In genomic region chr7:105389090-105389650, GRCh38 we compare ENCODE assay signal across 8 cellular contexts. TPM values are rescaled to one million over a fixed set of nuclear protein-coding genes. Genes with fewer than 3 reads are reported as not detected.
A peak's percentile ranks its signal among the peaks of the same experiment; 100 is the strongest.
DNase-seq lines count a peak whose midpoint lies in the region; ATAC-seq and TF ChIP-seq lines count a peak whose summit lies in the region.

No MANE protein-coding gene starts in this region.

- peaks cover 0 to 6% (median 0%) of the 10 kb centered on the region in 3 experiments for H3K27me3 ChIP-seq in neuronal stem cell (ENCODE audit: control insufficient read depth in 3 of 3, insufficient read depth in 3 of 3, low read depth in 1 of 3, low read length in 3 of 3)

- H3K4me2 ChIP-seq in neuronal stem cell (ENCODE audit: insufficient read depth, low read length, poor library complexity, severe bottlenecking), result peak overlapping the region; percentile 56

- H3K9ac ChIP-seq in neuronal stem cell (ENCODE audit: low read depth, low read length, poor library complexity), result peak overlapping the region; percentile 15

- peak overlapping the region; percentile 96 for H2AFZ ChIP-seq in neuronal stem cell (ENCODE audit: low read length)

- H3K4me1 ChIP-seq in neuronal stem cell (ENCODE audit: control insufficient read depth in 2 of 2, insufficient read depth in 1 of 2, low read depth in 1 of 2, low read length in 2 of 2), result peaks cover 0 to 4% of the 10 kb centered on the region in 2 donors

- H3K27ac ChIP-seq in neuronal stem cell (replicated peaks; ENCODE audit: low read length), result no peak overlapping the region

- no peak overlapping the region for H2AK5ac ChIP-seq in neuronal stem cell (ENCODE audit: low read depth, low read length)

- H3K36me3 ChIP-seq in neuronal stem cell (replicated peaks in 1 of 2; ENCODE audit: control insufficient read depth in 2 of 2, insufficient read depth in 2 of 2, low read length in 2 of 2), result peaks cover 3 to 6% of the 10 kb centered on the region in 2 donors

- H4K8ac ChIP-seq in neuronal stem cell (ENCODE audit: low read depth, low read length), result no peak overlapping the region

- peak; percentile 18 for ATAC-seq in GM18858 (IDR thresholded peaks at IDR 0.05; ENCODE audit: unreplicated experiment)
- ATAC-seq in HG03175 (IDR thresholded peaks at IDR 0.05; ENCODE audit: unreplicated experiment), result peak; percentile 21
- peak; percentile 49 for ATAC-seq in activated T-helper 17 cell treated with anti-CD3 and anti-CD28 coated beads, Interleukin-2, amount 50 U/mL, for 72 hours (replicated peaks)

- H3K9me3 ChIP-seq in neuronal stem cell (replicated peaks in 1 of 2; ENCODE audit: control insufficient read depth in 2 of 2, insufficient read depth in 1 of 2, low read depth in 1 of 2, low read length in 2 of 2), result peaks cover 0 to 2% of the 10 kb centered on the region in 2 donors

- TF ChIP-seq CTCF in AG04449 (IDR thresholded peaks at IDR 0.05; ENCODE audit: insufficient read depth, low read length, missing control alignments) (no peak), foreskin fibroblast (IDR thresholded peaks at IDR 0.05; ENCODE audit: low read depth, low read length) (no peak)

- peak overlapping the region; percentile 72 for H3K4me3 ChIP-seq in AG04449 (ENCODE audit: low read depth, low read length)
- H3K4me3 ChIP-seq in foreskin fibroblast (ENCODE audit: low read depth in 1 of 2, low read length in 2 of 2), result peak overlapping the region; percentile 55 to 59
- peak overlapping the region; percentile 81 to 90 for H3K4me3 ChIP-seq in neuronal stem cell (ENCODE audit: low read length in 2 of 2)

- peaks cover 3% of the 10 kb centered on the region for H3K79me1 ChIP-seq in neuronal stem cell (ENCODE audit: low read depth, low read length)

- CTCF ChIA-PET in AG04449 (lab: Yijun Ruan, JAX), result no interaction called here

- H3K14ac ChIP-seq in neuronal stem cell (ENCODE audit: low read length), result no peak overlapping the region

- peaks cover 15% of the 10 kb centered on the region for H3K4me1 Mint-ChIP-seq in activated T-helper 17 cell treated with anti-CD3 and anti-CD28 coated beads, Interleukin-2, amount 50 U/mL, for 72 hours

- peak overlapping the region; percentile 92 for H3K27ac Mint-ChIP-seq in activated T-helper 17 cell treated with anti-CD3 and anti-CD28 coated beads, Interleukin-2, amount 50 U/mL, for 72 hours

- no peak overlapping the region for H2BK15ac ChIP-seq in neuronal stem cell (ENCODE audit: low read length)

- H3K23ac ChIP-seq in neuronal stem cell (ENCODE audit: low read depth, low read length, poor library complexity), result peak overlapping the region; percentile 65

- peak overlapping the region; percentile 84 for H3K18ac ChIP-seq in neuronal stem cell (ENCODE audit: low read length)

- no peaks in the 10 kb centered on the region for H3K9me3 Mint-ChIP-seq in activated T-helper 17 cell treated with anti-CD3 and anti-CD28 coated beads, Interleukin-2, amount 50 U/mL, for 72 hours

- H4K91ac ChIP-seq in neuronal stem cell (ENCODE audit: low read depth, low read length, poor library complexity), result no peak overlapping the region

- H3K27me3 Mint-ChIP-seq in activated T-helper 17 cell treated with anti-CD3 and anti-CD28 coated beads, Interleukin-2, amount 50 U/mL, for 72 hours, result no peaks in the 10 kb centered on the region

- POLR2A ChIA-PET in AG04449 (lab: Yijun Ruan, JAX), result interaction anchor here (0.7 to 1.0 kb wide), 2 partner anchors 13 to 180 kb away, joined by 3 read pairs; no protein-coding TSS in a partner anchor

- no peak overlapping the region for H2BK12ac ChIP-seq in neuronal stem cell (ENCODE audit: low read length)

- no peak overlapping the region for H3K4ac ChIP-seq in neuronal stem cell (ENCODE audit: low read length)

- no CpG with 5 or more reads among the region's 44 CpGs for WGBS in neuronal stem cell (ENCODE audit: extremely low coverage in 2 of 2, insufficient read length in 2 of 2, insufficient replicate concordance in 1 of 2), 2 donors

- H3K36me3 Mint-ChIP-seq in activated T-helper 17 cell treated with anti-CD3 and anti-CD28 coated beads, Interleukin-2, amount 50 U/mL, for 72 hours (ENCODE audit: low read depth), result peaks cover 13% of the 10 kb centered on the region

- peak overlapping the region; percentile 82 for H2BK5ac ChIP-seq in neuronal stem cell (ENCODE audit: low read length)

- DNase-seq in AG04449 (ENCODE audit: low read depth, low spot score) (no peak), NCI-H748 treated with DMSO at 0.1 percent for 48 hours (lab: John Stamatoyannopoulos, UW) (peak; percentile 47), foreskin fibroblast (peak; percentile 55 to 80), neuronal stem cell (ENCODE audit: low spot score) (peak; percentile 33), NCI-H2029 treated with DMSO at 0.1 percent for 48 hours (lab: John Stamatoyannopoulos, UW) (no peak)

- H2BK120ac ChIP-seq in neuronal stem cell (ENCODE audit: low read depth, low read length), result no peak overlapping the region

- H3K4me3 Mint-ChIP-seq in activated T-helper 17 cell treated with anti-CD3 and anti-CD28 coated beads, Interleukin-2, amount 50 U/mL, for 72 hours, result peak overlapping the region; percentile 88

RNA-seq across cellular contexts. Expression of gene SRPK2, which starts 0.4 kb away (rescaled TPM):
- total RNA-seq in activated T-helper 17 cell treated with anti-CD3 and anti-CD28 coated beads, Interleukin-2, amount 50 U/mL, for 72 hours, result 10 to 100 TPM; 31.5 to 38.5 TPM
- 36.6 TPM for polyA plus RNA-seq in neuronal stem cell (2013, experiment 1 of 2)
- 37.6 TPM for polyA plus RNA-seq in neuronal stem cell (2013, experiment 2 of 2)

Comparison
In these comparisons a context has a peak if more than half of its experiments do, and no peak if none do; other contexts are left out.
1. DNase-seq: peak in NCI-H748 treated with DMSO at 0.1 percent for 48 hours (single experiment), foreskin fibroblast (2 of 2) and neuronal stem cell (single experiment); none in AG04449 (single experiment) and NCI-H2029 treated with DMSO at 0.1 percent for 48 hours (single experiment).
2. Peak in every context shown above with its lines, with median percentiles within 50 percentile points of each other: H3K4me3 ChIP-seq and ATAC-seq.